Comparison of ENCODE assay signal across 22 cellular contexts in the genomic region with DNA sequence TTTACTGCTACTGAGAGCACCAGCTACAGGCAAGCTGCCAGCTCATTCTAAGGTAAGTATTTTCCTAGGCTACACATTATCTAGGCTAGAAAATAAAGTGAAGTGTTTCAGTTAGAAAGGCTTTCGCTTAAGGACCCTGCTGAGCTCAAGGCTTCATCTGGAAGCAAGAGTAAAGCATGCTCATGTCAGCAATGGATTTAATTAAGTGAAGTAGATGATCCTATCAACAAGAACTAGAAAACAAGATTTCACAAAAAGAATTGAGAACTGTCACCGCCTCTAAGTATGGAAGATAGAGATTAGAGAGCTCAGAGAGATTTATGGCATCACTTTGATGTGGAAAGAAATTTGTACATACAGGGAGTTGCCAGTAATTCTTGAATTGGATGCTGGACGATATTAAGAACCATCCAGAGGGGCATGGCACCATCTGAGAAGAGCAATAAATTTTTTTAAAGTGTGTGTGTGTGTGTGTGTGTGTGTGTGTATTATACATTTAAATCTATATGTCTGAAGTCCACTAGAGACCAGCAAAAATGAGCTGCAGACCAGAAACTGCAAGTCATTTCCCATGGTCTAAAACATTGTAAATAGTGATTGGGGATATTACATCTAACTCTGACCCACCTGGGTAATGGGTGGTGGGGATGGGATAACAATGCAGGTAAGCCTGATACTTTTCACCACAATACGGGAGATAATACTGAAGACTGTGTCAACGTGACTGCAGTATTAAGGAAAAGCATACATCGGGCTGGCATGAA.
DNase-seq lines count a peak whose midpoint lies in the region; ATAC-seq, FAIRE-seq and TF ChIP-seq lines count a peak whose summit lies in the region.
"Had no signal": no experiment of that assay in that cellular context is flagged by ENCODE, and none has a peak within 500 bp of the region (broad histone marks: within the 10 kb centered on the region; RNA-seq: fewer than 3 reads in every experiment).

No MANE protein-coding gene starts in this region.

- H3K79me2 ChIP-seq in K562 (ENCODE audit: control insufficient read depth, insufficient read depth, low read length), result no peaks in the 10 kb centered on the region
- H3K79me2 ChIP-seq: parathyroid adenoma had no signal

- H3K27me3 ChIP-seq in BLaER1 treated with 17β-estradiol and CSF1 and Interleukin-3, amounts not matched to agents 10 nM and 100 nM, result no peaks in the 10 kb centered on the region
- H3K27me3 ChIP-seq in K562 (ENCODE audit: control insufficient read depth in 2 of 2, insufficient read depth in 2 of 2, low read length in 2 of 2), result peaks cover 0 to 4% of the 10 kb centered on the region in 2 experiments; a peak in 1 of 5 replicates
- H3K27me3 ChIP-seq: testis, vagina had no signal

- no peaks in the 10 kb centered on the region for H3K9me1 ChIP-seq in K562 (ENCODE audit: control insufficient read depth, insufficient read depth, low read length)

- WGBS in K562 (ENCODE audit: insufficient coverage, low coverage, missing lambda C conversion rate), result 29% methylated on average over 6 of the region's 6 CpGs

- POLR2A ChIA-PET in K562 (lab: Yijun Ruan, JAX), result interaction anchor here (0.5 to 1.2 kb wide), 4 partner anchors 11 to 72 kb away, joined by 3 read pairs; no protein-coding TSS in a partner anchor

- H3K9me3 ChIP-seq in BLaER1 treated with 17β-estradiol and CSF1 and Interleukin-3, amounts not matched to agents 10 nM and 100 nM (replicated peaks in 1 of 11), result no peaks in the 10 kb centered on the region
- H3K9me3 ChIP-seq in K562 (replicated peaks; ENCODE audit: control insufficient read depth, insufficient read depth, low read depth, low read length), result no peaks in the 10 kb centered on the region
- H3K9me3 ChIP-seq: testis, vagina had no signal

- peaks cover 0 to 98% (median 25%) of the 10 kb centered on the region in 11 experiments; a peak in 11 of 22 replicates for H3K36me3 ChIP-seq in BLaER1 treated with 17β-estradiol and CSF1 and Interleukin-3, amounts not matched to agents 10 nM and 100 nM
- H3K36me3 ChIP-seq in K562 (ENCODE audit: control insufficient read depth, insufficient read depth, low read length), result peaks cover 7% of the 10 kb centered on the region; the same call in 1 of the 3 replicates
- H3K36me3 ChIP-seq: vagina had no signal

- no peak for FAIRE-seq in K562 (lab: Jason Lieb, UNC)
- FAIRE-seq: RCC 7860 had no signal

- no peak overlapping the region for H3K9ac ChIP-seq in BLaER1 treated with 17β-estradiol and CSF1 and Interleukin-3, amounts not matched to agents 10 nM and 100 nM
- H3K9ac ChIP-seq in K562 (ENCODE audit: insufficient read depth in 1 of 2, low read depth in 2 of 2, low read length in 2 of 2), result no peak overlapping the region
- H3K9ac ChIP-seq: parathyroid adenoma had no signal

- BruUV-seq in K562 (replicated peaks; lab: Mats Ljungman, UMichigan), result no TSS peak

- in situ Hi-C loops in K562 (cut with MboI), result no loop called here
- in situ Hi-C loops in GM13977 (cut with MboI; ENCODE audit: low pct_unique_long_range_greater_than_20kb, low sequenced_read_pairs, unreplicated experiment), result no loop called here

- TF ChIP-seq CTCF in K562 (IDR thresholded peaks at IDR 0.05 in 2 of 3, conservative IDR thresholded peaks at IDR 0.05 in 1 of 3; ENCODE audit: insufficient read depth in 2 of 3, low read depth in 1 of 3, low read length in 3 of 3) (no peak), GM13977 (IDR thresholded peaks at IDR 0.05; ENCODE audit: extremely low read depth, insufficient read depth, missing control alignments) (no peak)

- TF ChIP-seq RAD21 in K562 (CRISPR knock-in tag; conservative IDR thresholded peaks at IDR 0.05 in 1 of 2, IDR thresholded peaks at IDR 0.05 in 1 of 2), result no peak; a peak in 1 of 4 replicates

- H2AFZ ChIP-seq in K562 (ENCODE audit: low read depth, low read length), result no peak overlapping the region
- H2AFZ ChIP-seq: parathyroid adenoma had no signal

- H3K4me3 ChIP-seq in BLaER1 treated with 17β-estradiol and CSF1 and Interleukin-3, amounts not matched to agents 10 nM and 100 nM, result no peak overlapping the region
- no peak overlapping the region for H3K4me3 ChIP-seq in K562
- H3K4me3 ChIP-seq: SK-N-MC, testis, vagina had no signal

- peaks cover 0 to 14% (median 12%) of the 10 kb centered on the region in 10 experiments; a peak in 13 of 20 replicates for H3K4me1 ChIP-seq in BLaER1 treated with 17β-estradiol and CSF1 and Interleukin-3, amounts not matched to agents 10 nM and 100 nM
- H3K4me1 ChIP-seq in K562 (replicated peaks in 1 of 2; ENCODE audit: control insufficient read depth in 2 of 2, insufficient read depth in 2 of 2, low read length in 2 of 2), result no peaks in the 10 kb centered on the region; a peak in 1 of 5 replicates
- H3K4me1 ChIP-seq: parathyroid adenoma, testis, vagina had no signal

- H3K4me2 ChIP-seq in BLaER1 treated with 17β-estradiol and CSF1 and Interleukin-3, amounts not matched to agents 10 nM and 100 nM, result peak overlapping the region in 8 of 11 experiments; percentile 1 to 44 (median 17); a peak in 11 of 22 replicates
- no peak overlapping the region for H3K4me2 ChIP-seq in K562 (ENCODE audit: insufficient read depth, low read length)

- TF ChIP-seq EP300 in K562 (IDR thresholded peaks at IDR 0.05; ENCODE audit: low read length), result no peak

- TF ChIP-seq POLR2A in K562 (conservative IDR thresholded peaks at IDR 0.05), result no peak

- 0 out of 22 replicates have a peak, but pooled peaks cover 0 to 4% (median 0%) of the 10 kb centered on the region in 11 experiments for H4K20me1 ChIP-seq in BLaER1 treated with 17β-estradiol and CSF1 and Interleukin-3, amounts not matched to agents 10 nM and 100 nM
- no peaks in the 10 kb centered on the region for H4K20me1 ChIP-seq in K562 (replicated peaks; ENCODE audit: control insufficient read depth, insufficient read depth, low read length)

- CTCF ChIA-PET in K562 (lab: Yijun Ruan, JAX; ENCODE audit: low intra/inter-chr PET ratio), result interaction anchor here (2.0 kb wide), 1 partner anchor 137 kb away, joined by 5 read pairs; the partner anchor contains the start of gene MAP3K5

- DNase-seq in NCI-H1105 treated with DMSO at 0.1 percent for 48 hours (lab: John Stamatoyannopoulos, UW) (peak; percentile 92), NCI-H2227 (lab: John Stamatoyannopoulos, UW; ENCODE audit: unreplicated experiment) (peak; percentile 44), K562 (ENCODE audit: extremely low read depth in 1 of 4, low spot score in 3 of 4) (no peak), activated gamma-delta T cell treated with Interleukin-2 at 50 U/mL for 16 hours (no peak), GM13977 (ENCODE audit: low spot score) (no peak)
- DNase-seq: activated CD8-positive, alpha-beta T cell treated with anti-CD3 and anti-CD28 coated beads, Interleukin-2, amount 10 ng/mL, durations not matched to agents 7 days and 5 days; activated T-cell treated with anti-CD3 and anti-CD28 coated beads, Interleukin-2, amount 50 U/mL, for 24 hours; GDM1; mesenchymal stem cell; naive thymus-derived CD8-positive, alpha-beta T cell; testis had no signal

- intact Hi-C loops in K562 (cut with micrococcal nuclease), result no loop called here

- no peak overlapping the region for H3K27ac ChIP-seq in BLaER1 treated with 17β-estradiol and CSF1 and Interleukin-3, amounts not matched to agents 10 nM and 100 nM
- no peak overlapping the region for H3K27ac ChIP-seq in K562 (ENCODE audit: extremely low read depth, low read depth, low read length)
- H3K27ac ChIP-seq: parathyroid adenoma, testis, vagina had no signal

- ATAC-seq in K562, result no peak; the same call in 2 of the 3 replicates
- ATAC-seq in HG03521 (IDR thresholded peaks at IDR 0.05; ENCODE audit: unreplicated experiment), result no peak
- no peak for ATAC-seq in HG03196 (IDR thresholded peaks at IDR 0.05; ENCODE audit: unreplicated experiment)
- ATAC-seq: activated CD4-positive, CD25-positive, alpha-beta regulatory T cell treated with anti-CD3 and anti-CD28 coated beads, Interleukin-2, amount 50 U/mL, for 24 hours; activated CD8-positive, alpha-beta T cell treated with anti-CD3 and anti-CD28 coated beads, Interleukin-2, amount 10 ng/mL, durations not matched to agents 7 days and 5 days; activated naive CD4-positive, alpha-beta T cell treated with anti-CD3 and anti-CD28 coated beads, Interleukin-2, amount 50 U/mL, for 72 hours; naive thymus-derived CD8-positive, alpha-beta T cell; sciatic nerve; stimulated activated effector memory CD8-positive, alpha-beta T cell treated with anti-CD3 and anti-CD28 coated beads, Interleukin-12 subunit alpha, Interleukin-12 subunit beta, amount 100 ng/mL, for 72 hours had no signal

TF ChIP-seq in K562, 482 proteins besides CTCF, POLR2A, EP300 and RAD21 (continues in another document):
- TF ChIP-seq, protein P1, sequence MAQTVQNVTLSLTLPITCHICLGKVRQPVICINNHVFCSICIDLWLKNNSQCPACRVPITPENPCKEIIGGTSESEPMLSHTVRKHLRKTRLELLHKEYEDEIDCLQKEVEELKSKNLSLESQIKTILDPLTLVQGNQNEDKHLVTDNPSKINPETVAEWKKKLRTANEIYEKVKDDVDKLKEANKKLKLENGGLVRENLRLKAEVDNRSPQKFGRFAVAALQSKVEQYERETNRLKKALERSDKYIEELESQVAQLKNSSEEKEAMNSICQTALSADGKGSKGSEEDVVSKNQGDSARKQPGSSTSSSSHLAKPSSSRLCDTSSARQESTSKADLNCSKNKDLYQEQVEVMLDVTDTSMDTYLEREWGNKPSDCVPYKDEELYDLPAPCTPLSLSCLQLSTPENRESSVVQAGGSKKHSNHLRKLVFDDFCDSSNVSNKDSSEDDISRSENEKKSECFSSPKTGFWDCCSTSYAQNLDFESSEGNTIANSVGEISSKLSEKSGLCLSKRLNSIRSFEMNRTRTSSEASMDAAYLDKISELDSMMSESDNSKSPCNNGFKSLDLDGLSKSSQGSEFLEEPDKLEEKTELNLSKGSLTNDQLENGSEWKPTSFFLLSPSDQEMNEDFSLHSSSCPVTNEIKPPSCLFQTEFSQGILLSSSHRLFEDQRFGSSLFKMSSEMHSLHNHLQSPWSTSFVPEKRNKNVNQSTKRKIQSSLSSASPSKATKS (CRISPR knock-in tag; IDR thresholded peaks at IDR 0.05), result no peak

Comparison
In these comparisons a context has a peak if more than half of its experiments do, and no peak if none do; other contexts are left out.
1. DNase-seq: peak in NCI-H1105 treated with DMSO at 0.1 percent for 48 hours (single experiment) and NCI-H2227 (single experiment); none in K562 (0 of 4), activated gamma-delta T cell treated with Interleukin-2 at 50 U/mL for 16 hours (single experiment) and GM13977 (single experiment).